8 cellular contexts compared by ENCODE assay signal in genomic region chr17:79838541-79839274, GRCh38. TPM values are rescaled to one million over a fixed set of nuclear protein-coding genes. Genes with fewer than 3 reads are reported as not detected.
DNase-seq lines count a peak whose midpoint lies in the region; ATAC-seq and TF ChIP-seq lines count a peak whose summit lies in the region.

No MANE protein-coding gene starts in this region.

- ATAC-seq in GM18505 (IDR thresholded peaks at IDR 0.05; ENCODE audit: unreplicated experiment) = peak; percentile 16
- peak; percentile 23 for ATAC-seq in HG03097 (IDR thresholded peaks at IDR 0.05; ENCODE audit: low FRiP score, unreplicated experiment)
- peak; percentile 13 to 31 for ATAC-seq in activated T-cell treated with anti-CD3 and anti-CD28 coated beads, Interleukin-2, amount 50 U/mL, for 72 hours (replicated peaks in 1 of 2)
- peak; percentile 13 to 33 (median 16) for ATAC-seq in natural killer cell

- H3K9me3 Mint-ChIP-seq in activated T-cell treated with anti-CD3 and anti-CD28 coated beads, Interleukin-2, amount 50 U/mL, for 72 hours = no peaks in the 10 kb centered on the region
- no peaks in the 10 kb centered on the region for H3K9me3 Mint-ChIP-seq in natural killer cell

- peaks cover 13% of the 10 kb centered on the region for H3K79me2 ChIP-seq in fibroblast of lung (ENCODE audit: control insufficient read depth, insufficient read depth, low read length)

- no peaks in the 10 kb centered on the region for H3K9me3 ChIP-seq in fibroblast of lung (ENCODE audit: control insufficient read depth, insufficient read depth, low read depth, low read length)

- DNase-seq in NOMO-1 treated with dmso at 0.1 percent for 144 hours (lab: John Stamatoyannopoulos, UW; ENCODE audit: unreplicated experiment) = peak; percentile 36
- DNase-seq in activated T-cell treated with anti-CD3 and anti-CD28 coated beads, Interleukin-2, amount 50 U/mL, for 72 hours = peak; percentile 58 to 64
- peak; percentile 61 to 66 for DNase-seq in fibroblast of lung (ENCODE audit: low read depth in 2 of 2)
- peak; percentile 47 for DNase-seq in natural killer cell
- DNase-seq in ureter (ENCODE audit: low spot score) = peak; percentile 65

- H3K4me1 Mint-ChIP-seq in activated T-cell treated with anti-CD3 and anti-CD28 coated beads, Interleukin-2, amount 50 U/mL, for 72 hours (ENCODE audit: low read depth) = peaks cover 39% of the 10 kb centered on the region
- peaks cover 35 to 59% of the 10 kb centered on the region in 2 donors for H3K4me1 Mint-ChIP-seq in natural killer cell

- TF ChIP-seq CTCF in 22Rv1 (IDR thresholded peaks at IDR 0.05) (no peak), fibroblast of lung (conservative IDR thresholded peaks at IDR 0.05 in 1 of 2, IDR thresholded peaks at IDR 0.05 in 1 of 2; ENCODE audit: low read depth in 1 of 2, low read length in 2 of 2) (no peak), natural killer cell (IDR thresholded peaks at IDR 0.05) (no peak)

- H3K4me1 ChIP-seq in fibroblast of lung (ENCODE audit: control insufficient read depth, extremely low read depth, insufficient read depth, low read length) = peaks cover 15% of the 10 kb centered on the region

- H3K36me3 ChIP-seq in fibroblast of lung (ENCODE audit: control insufficient read depth, insufficient read depth, low read length) = peaks cover 16% of the 10 kb centered on the region

- peaks cover 34% of the 10 kb centered on the region for H3K27me3 ChIP-seq in fibroblast of lung (ENCODE audit: control insufficient read depth, insufficient read depth, low read length)

- H3K27ac Mint-ChIP-seq in activated T-cell treated with anti-CD3 and anti-CD28 coated beads, Interleukin-2, amount 50 U/mL, for 72 hours = peak overlapping the region; percentile 55
- H3K27ac Mint-ChIP-seq in natural killer cell = peak overlapping the region; percentile 87 to 96

- peak overlapping the region; percentile 10 for H2AFZ ChIP-seq in fibroblast of lung (ENCODE audit: low read length)

- H3K27ac ChIP-seq in 22Rv1 (peak overlapping the region; percentile 93), fibroblast of lung (ENCODE audit: insufficient read depth, low read length) (peak overlapping the region; percentile 67)

- H3K4me2 ChIP-seq in fibroblast of lung (ENCODE audit: extremely low read depth, insufficient read depth, low read length) = peak overlapping the region; percentile 99

- peak overlapping the region; percentile 74 to 91 (median 80) for H3K4me3 ChIP-seq in fibroblast of lung (replicated peaks in 1 of 4; ENCODE audit: control extremely low read depth in 1 of 4, insufficient read depth in 1 of 4, low read depth in 3 of 4, low read length in 4 of 4)

- TF ChIP-seq POLR2A in GM18505 (IDR thresholded peaks at IDR 0.05; ENCODE audit: borderline replicate concordance, extremely low read depth, insufficient read depth, insufficient read length) = no peak

- no peaks in the 10 kb centered on the region for H4K20me1 ChIP-seq in fibroblast of lung (ENCODE audit: control insufficient read depth, extremely low read depth, insufficient read depth, low read length)

- peak overlapping the region; percentile 95 for H3K4me3 Mint-ChIP-seq in activated T-cell treated with anti-CD3 and anti-CD28 coated beads, Interleukin-2, amount 50 U/mL, for 72 hours
- H3K4me3 Mint-ChIP-seq in natural killer cell = peak overlapping the region; percentile 94

- H3K9ac ChIP-seq in fibroblast of lung (ENCODE audit: insufficient read depth, low read length) = peak overlapping the region; percentile 55

- intact Hi-C loops in natural killer cell (cut with micrococcal nuclease) = loop anchor here (2.0 kb wide), 1 partner anchor 42 kb away; the partner anchor contains the start of gene CBX8

- H3K27me3 Mint-ChIP-seq in activated T-cell treated with anti-CD3 and anti-CD28 coated beads, Interleukin-2, amount 50 U/mL, for 72 hours (ENCODE audit: low read depth) = peaks cover 10% of the 10 kb centered on the region
- peaks cover 12 to 20% of the 10 kb centered on the region in 2 donors for H3K27me3 Mint-ChIP-seq in natural killer cell (ENCODE audit: low read depth in 2 of 2)

- H3K36me3 Mint-ChIP-seq in activated T-cell treated with anti-CD3 and anti-CD28 coated beads, Interleukin-2, amount 50 U/mL, for 72 hours (ENCODE audit: insufficient read depth in 2 of 2) = peaks cover 5 to 12% of the 10 kb centered on the region in 2 donors
- H3K36me3 Mint-ChIP-seq in natural killer cell = no peaks in the 10 kb centered on the region

RNA-seq across cellular contexts. Expression of gene CBX4, which starts 0.5 kb away (rescaled TPM):
- 10 to 100 TPM; 38.3 to 45.8 TPM for total RNA-seq in activated T-cell treated with anti-CD3 and anti-CD28 coated beads, Interleukin-2, amount 50 U/mL, for 72 hours
- total RNA-seq in fibroblast of lung = 11.0 and 13.4 TPM in 2 replicates
- polyA plus RNA-seq in fibroblast of lung = 5.4 and 5.6 TPM in 2 replicates
- 8.8 TPM in 2 replicates for polyA plus RNA-seq in fibroblast of lung (2012)
- polyA minus RNA-seq in fibroblast of lung (ENCODE audit: low replicate concordance) = 1.3 and 1.6 TPM in 2 replicates
- total RNA-seq in natural killer cell = 100 to 1,000 TPM; 147 to 220 (median 217) TPM
- total RNA-seq in ureter = 36.7 TPM

RNA-seq across cellular contexts. Expression of gene CBX8, which starts 41.8 kb away (rescaled TPM):
- total RNA-seq in activated T-cell treated with anti-CD3 and anti-CD28 coated beads, Interleukin-2, amount 50 U/mL, for 72 hours = 1 to 10 TPM; 6.0 to 7.2 TPM
- total RNA-seq in fibroblast of lung (3.3 and 4.0 TPM in 2 replicates), natural killer cell (1 to 10 TPM; 4.0 to 6.4 (median 5.8) TPM), ureter (6.5 TPM)
- 0.19 and 0.41 TPM in 2 replicates for polyA plus RNA-seq in fibroblast of lung
- 4.9 and 5.2 TPM in 2 replicates for polyA plus RNA-seq in fibroblast of lung (2012)
- polyA minus RNA-seq in fibroblast of lung (ENCODE audit: low replicate concordance) = 1.5 and 6.8 TPM in 2 replicates

Comparison
In these comparisons a context has a peak if more than half of its experiments do, and no peak if none do; other contexts are left out.
1. Peak in every context shown above with its lines: DNase-seq, ATAC-seq, H3K4me3 ChIP-seq and H3K27ac ChIP-seq.